In genomic region chr10:102645388-102645740, GRCh38 we compare ENCODE assay signal across 8 cellular contexts. TPM values are rescaled to one million over a fixed set of nuclear protein-coding genes. Genes with fewer than 3 reads are reported as not detected.
A peak's percentile ranks its signal among the peaks of the same experiment; 100 is the strongest.
DNase-seq lines count a peak whose midpoint lies in the region; ATAC-seq and TF ChIP-seq lines count a peak whose summit lies in the region.

No MANE protein-coding gene starts in this region.

- peak overlapping the region; percentile 98 for H3K27ac Mint-ChIP-seq in activated T-helper 2 cell treated with anti-CD3 and anti-CD28 coated beads, Interferon-gamma antibody, Interleukin-2, Interleukin-4, amounts not matched to agents 10 μg/mL and 5 μg/mL and 100 μg/mL, durations not matched to agents 14 hours and 24 hours and 36 hours
- peak overlapping the region; percentile 82 to 98 (median 87) for H3K27ac Mint-ChIP-seq in nephron

- peak overlapping the region; percentile 95 for H3K4me3 ChIP-seq in fibroblast of the aortic adventitia (ENCODE audit: low read depth, low read length)

- TF ChIP-seq CTCF in fibroblast of the aortic adventitia (IDR thresholded peaks at IDR 0.05; ENCODE audit: insufficient read depth, low read length) (no peak), nephron (IDR thresholded peaks at IDR 0.05; ENCODE audit: unreplicated experiment in 3 of 3) (no peak)

- peak overlapping the region; percentile 96 for H3K4me3 Mint-ChIP-seq in activated T-helper 2 cell treated with anti-CD3 and anti-CD28 coated beads, Interferon-gamma antibody, Interleukin-2, Interleukin-4, amounts not matched to agents 10 μg/mL and 5 μg/mL and 100 μg/mL, durations not matched to agents 14 hours and 24 hours and 36 hours (ENCODE audit: low read depth)
- H3K4me3 Mint-ChIP-seq in nephron, result peak overlapping the region; percentile 88 to 94 (median 93)

- peaks cover 41% of the 10 kb centered on the region for H3K36me3 Mint-ChIP-seq in activated T-helper 2 cell treated with anti-CD3 and anti-CD28 coated beads, Interferon-gamma antibody, Interleukin-2, Interleukin-4, amounts not matched to agents 10 μg/mL and 5 μg/mL and 100 μg/mL, durations not matched to agents 14 hours and 24 hours and 36 hours (ENCODE audit: low read depth)
- H3K36me3 Mint-ChIP-seq in nephron (ENCODE audit: low read depth), result peaks cover 12% of the 10 kb centered on the region

- intact Hi-C loops in activated T-helper 2 cell treated with anti-CD3 and anti-CD28 coated beads, Interferon-gamma antibody, Interleukin-2, Interleukin-4, amounts not matched to agents 10 μg/mL and 5 μg/mL and 100 μg/mL, durations not matched to agents 14 hours and 24 hours and 36 hours (cut with micrococcal nuclease), result loop anchor here (1.0 to 10.0 kb wide), 4 partner anchors 69 to 831 kb away; partner anchors contain the start of genes ARL3, CNNM2, OGA and PPRC1

- peak; percentile 42 for DNase-seq in activated CD8-positive, alpha-beta memory T cell treated with anti-CD3 and anti-CD28 coated beads, Interleukin-2, amount 50 U/mL, for 4 hours
- no peak for DNase-seq in activated CD8-positive, alpha-beta memory T cell treated with anti-CD3 and anti-CD28 coated beads, Interleukin-2, amount 50 U/mL, for 48 hours
- peak; percentile 58 for DNase-seq in NCI-H748 (lab: John Stamatoyannopoulos, UW; ENCODE audit: unreplicated experiment)
- peak; percentile 31 for DNase-seq in activated T-helper 2 cell treated with anti-CD3 and anti-CD28 coated beads, Interferon-gamma antibody, Interleukin-2, Interleukin-4, amounts not matched to agents 10 μg/mL and 5 μg/mL and 100 μg/mL, durations not matched to agents 14 hours and 24 hours and 36 hours (ENCODE audit: low spot score)
- no peak for DNase-seq in fibroblast of the aortic adventitia (ENCODE audit: low read depth)
- DNase-seq in NCI-H774 (lab: John Stamatoyannopoulos, UW), result no peak

- H3K27me3 Mint-ChIP-seq in activated T-helper 2 cell treated with anti-CD3 and anti-CD28 coated beads, Interferon-gamma antibody, Interleukin-2, Interleukin-4, amounts not matched to agents 10 μg/mL and 5 μg/mL and 100 μg/mL, durations not matched to agents 14 hours and 24 hours and 36 hours (ENCODE audit: low read depth), result no peaks in the 10 kb centered on the region
- H3K27me3 Mint-ChIP-seq in nephron (ENCODE audit: low read depth), result no peaks in the 10 kb centered on the region

- no peak for ATAC-seq in GM18498 (IDR thresholded peaks at IDR 0.05; ENCODE audit: unreplicated experiment)

- H3K4me1 Mint-ChIP-seq in activated T-helper 2 cell treated with anti-CD3 and anti-CD28 coated beads, Interferon-gamma antibody, Interleukin-2, Interleukin-4, amounts not matched to agents 10 μg/mL and 5 μg/mL and 100 μg/mL, durations not matched to agents 14 hours and 24 hours and 36 hours (ENCODE audit: low read depth), result peaks cover 41% of the 10 kb centered on the region
- peaks cover 45% of the 10 kb centered on the region for H3K4me1 Mint-ChIP-seq in nephron

- no peaks in the 10 kb centered on the region for H3K9me3 Mint-ChIP-seq in activated T-helper 2 cell treated with anti-CD3 and anti-CD28 coated beads, Interferon-gamma antibody, Interleukin-2, Interleukin-4, amounts not matched to agents 10 μg/mL and 5 μg/mL and 100 μg/mL, durations not matched to agents 14 hours and 24 hours and 36 hours
- H3K9me3 Mint-ChIP-seq in nephron, result no peaks in the 10 kb centered on the region

RNA-seq across cellular contexts. Expression of gene TRIM8, which starts 1.1 kb away (rescaled TPM):
- 76.7 and 82.9 TPM in 2 replicates for total RNA-seq in activated T-helper 2 cell treated with anti-CD3 and anti-CD28 coated beads, Interferon-gamma antibody, Interleukin-2, Interleukin-4, amounts not matched to agents 10 μg/mL and 5 μg/mL and 100 μg/mL, durations not matched to agents 14 hours and 24 hours and 36 hours
- 83.0 and 84.7 TPM in 2 replicates for total RNA-seq in fibroblast of the aortic adventitia (ENCODE audit: low replicate concordance)

Comparison
In these comparisons a context has a peak if more than half of its experiments do, and no peak if none do; other contexts are left out.
1. DNase-seq: peak in activated CD8-positive, alpha-beta memory T cell treated with anti-CD3 and anti-CD28 coated beads, Interleukin-2, amount 50 U/mL, for 4 hours (single experiment), NCI-H748 (single experiment) and activated T-helper 2 cell treated with anti-CD3 and anti-CD28 coated beads, Interferon-gamma antibody, Interleukin-2, Interleukin-4, amounts not matched to agents 10 μg/mL and 5 μg/mL and 100 μg/mL, durations not matched to agents 14 hours and 24 hours and 36 hours (single experiment); none in activated CD8-positive, alpha-beta memory T cell treated with anti-CD3 and anti-CD28 coated beads, Interleukin-2, amount 50 U/mL, for 48 hours (single experiment), fibroblast of the aortic adventitia (single experiment) and NCI-H774 (single experiment).